In the genomic region with DNA sequence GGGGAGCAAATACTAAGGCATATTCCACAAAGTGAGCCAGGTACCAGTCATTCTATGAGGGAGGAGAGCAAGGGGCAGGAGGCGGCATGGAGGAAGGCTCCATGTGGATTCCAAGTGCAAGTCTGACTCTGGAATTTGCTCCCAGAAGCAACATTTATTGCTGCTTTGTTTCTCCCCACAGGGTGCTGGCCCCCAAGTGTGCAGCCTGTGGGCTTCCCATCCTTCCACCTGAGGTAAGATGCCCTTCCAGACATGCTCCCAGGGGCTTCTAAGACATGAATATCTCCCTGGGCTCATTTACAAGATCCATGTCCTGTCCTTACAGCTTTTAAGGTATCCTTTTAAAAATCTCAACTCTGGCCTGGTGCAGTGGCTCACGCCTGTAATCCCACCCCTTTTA, we compare ENCODE assay signal across 24 cellular contexts. TPM values are rescaled to one million over a fixed set of nuclear protein-coding genes. Genes with fewer than 3 reads are reported as not detected.
DNase-seq lines count a peak whose midpoint lies in the region; ATAC-seq and TF ChIP-seq lines count a peak whose summit lies in the region.
"Had no signal": no experiment of that assay in that cellular context is flagged by ENCODE, and none has a peak within 500 bp of the region (broad histone marks: within the 10 kb centered on the region; RNA-seq: fewer than 3 reads in every experiment).

No MANE protein-coding gene starts in this region.

- no peak overlapping the region for H2BK20ac ChIP-seq in H9 (ENCODE audit: low read depth, low read length, poor library complexity, severe bottlenecking)

- H2BK120ac ChIP-seq in H9 (ENCODE audit: low read depth, low read length, poor library complexity, severe bottlenecking) = no peak overlapping the region
- no peak overlapping the region for H2BK120ac ChIP-seq in mesendoderm (ENCODE audit: low read depth, low read length)

- no peak overlapping the region for H4K8ac ChIP-seq in H9 (replicated peaks; ENCODE audit: insufficient read length, low read depth, low read length)
- H4K8ac ChIP-seq in mesendoderm (ENCODE audit: low read depth, low read length) = no peak overlapping the region

- H2AK5ac ChIP-seq in H9 (ENCODE audit: insufficient read length, low read length) (no peak overlapping the region), mesendoderm (ENCODE audit: low read length) (peak overlapping the region; percentile 88)

- intact Hi-C loops in activated CD4-positive, alpha-beta T cell treated with anti-CD3 and anti-CD28 coated beads, Interleukin-2, amount 10 ng/mL, durations not matched to agents 24 days and 14 days (cut with micrococcal nuclease) = no loop called here

- H2BK15ac ChIP-seq in H9 (ENCODE audit: low read depth, low read length) (no peak overlapping the region), mesendoderm (replicated peaks; ENCODE audit: low read depth) (no peak overlapping the region)

- no peak overlapping the region for H2AFZ ChIP-seq in H9 (ENCODE audit: low read length)

- H4K91ac ChIP-seq in H9 (ENCODE audit: insufficient read length, low read depth, low read length) = no peak overlapping the region

- no peak overlapping the region for H3K4ac ChIP-seq in H9 (ENCODE audit: low read depth, low read length)
- H3K4ac ChIP-seq in mesendoderm (ENCODE audit: low read depth, low read length) = no peak overlapping the region

- no peaks in the 10 kb centered on the region for H4K20me1 ChIP-seq in H9 (ENCODE audit: control insufficient read depth, insufficient read depth, insufficient read length)
- H4K20me1 ChIP-seq: BLaER1 had no signal

- H3K27ac Mint-ChIP-seq in activated CD4-positive, alpha-beta T cell treated with anti-CD3 and anti-CD28 coated beads, Interleukin-2, amount 10 ng/mL, durations not matched to agents 24 days and 14 days = peak overlapping the region; percentile 48
- H3K27ac Mint-ChIP-seq in H9 = peak overlapping the region; percentile 59 to 82 (median 65); a peak in 5 of 7 replicates
- H3K27ac Mint-ChIP-seq in activated naive CD8-positive, alpha-beta T cell treated with anti-CD3 and anti-CD28 coated beads, Interleukin-2, amount 50 U/mL, for 24 hours = peak overlapping the region; percentile 44
- H3K27ac Mint-ChIP-seq: CD4-positive, alpha-beta T cell; IgD-negative memory B cell had no signal

- H3K4me3 Mint-ChIP-seq in activated CD4-positive, alpha-beta T cell treated with anti-CD3 and anti-CD28 coated beads, Interleukin-2, amount 10 ng/mL, durations not matched to agents 24 days and 14 days = no peak overlapping the region
- no peak overlapping the region for H3K4me3 Mint-ChIP-seq in H9
- H3K4me3 Mint-ChIP-seq in activated naive CD8-positive, alpha-beta T cell treated with anti-CD3 and anti-CD28 coated beads, Interleukin-2, amount 50 U/mL, for 24 hours = no peak overlapping the region
- H3K4me3 Mint-ChIP-seq: CD4-positive, alpha-beta T cell had no signal

- no peak overlapping the region for H3T11ph ChIP-seq in H9 (ENCODE audit: low read length)

- H3K36me3 Mint-ChIP-seq in activated CD4-positive, alpha-beta T cell treated with anti-CD3 and anti-CD28 coated beads, Interleukin-2, amount 10 ng/mL, durations not matched to agents 24 days and 14 days (ENCODE audit: low read depth) = peaks cover 54% of the 10 kb centered on the region
- H3K36me3 Mint-ChIP-seq in H9 (ENCODE audit: insufficient read depth in 1 of 3, low read depth in 3 of 3) = peaks cover 23 to 71% (median 67%) of the 10 kb centered on the region in 3 experiments; a peak in 6 of 7 replicates
- H3K36me3 Mint-ChIP-seq in activated naive CD8-positive, alpha-beta T cell treated with anti-CD3 and anti-CD28 coated beads, Interleukin-2, amount 50 U/mL, for 24 hours (ENCODE audit: low read depth) = peaks cover 34% of the 10 kb centered on the region

- H3K27ac ChIP-seq in H9 (ENCODE audit: insufficient read length, low read depth, low read length) (no peak overlapping the region), mesendoderm (ENCODE audit: low read depth, low read length) (peak overlapping the region; percentile 78)
- H3K27ac ChIP-seq: 22Rv1, BLaER1, SJSA1 had no signal

- no peaks in the 10 kb centered on the region for H3K79me1 ChIP-seq in H9 (ENCODE audit: insufficient read depth, low read depth, low read length, poor library complexity, severe bottlenecking)
- no peaks in the 10 kb centered on the region for H3K79me1 ChIP-seq in mesendoderm (ENCODE audit: low read length)

- H3K36me3 ChIP-seq in mesendoderm (ENCODE audit: control insufficient read depth, insufficient read depth, low read length) = no peaks in the 10 kb centered on the region

- H3K14ac ChIP-seq in H9 (ENCODE audit: insufficient read depth, low read length) = no peak overlapping the region

- TF ChIP-seq CTCF in H9 (conservative IDR thresholded peaks at IDR 0.05) = no peak

- H2BK12ac ChIP-seq in H9 (ENCODE audit: insufficient read length, low read depth, low read length) = no peak overlapping the region

- H3K18ac ChIP-seq in H9 (ENCODE audit: insufficient read length, low read depth, low read length) (no peak overlapping the region), mesendoderm (ENCODE audit: low read length) (peak overlapping the region; percentile 28)

- no peak for DNase-seq in activated CD4-positive, alpha-beta T cell treated with anti-CD3 and anti-CD28 coated beads, Interleukin-2, amount 10 ng/mL, durations not matched to agents 24 days and 14 days
- DNase-seq in activated CD4-positive, alpha-beta T cell treated with anti-CD3 and anti-CD28 coated beads, Interleukin-2, amount 50 U/mL, for 4 hours = no peak
- DNase-seq in H9 = peak; percentile 70
- no peak for DNase-seq in activated naive CD8-positive, alpha-beta T cell treated with anti-CD3 and anti-CD28 coated beads, Interleukin-2, amount 50 U/mL, for 24 hours
- DNase-seq in mesendoderm = peak; percentile 89
- DNase-seq in NCI-H1436 (lab: John Stamatoyannopoulos, UW) = no peak
- no peak for DNase-seq in glomerular visceral epithelial cell (ENCODE audit: extremely low spot score)
- DNase-seq: ACHN; Caco-2; CD4-positive, alpha-beta T cell; DMS 273 treated with DMSO at 0.1 percent for 48 hours; DMS79 treated with DMSO at 0.1 percent for 48 hours; MV-4-11; NCI-H187; NCI-H446 treated with DMSO at 0.1 percent for 48 hours; NCI-H526 treated with DMSO at 0.1 percent for 48 hours; OCI-M1 had no signal

- H3K4me1 Mint-ChIP-seq in activated CD4-positive, alpha-beta T cell treated with anti-CD3 and anti-CD28 coated beads, Interleukin-2, amount 10 ng/mL, durations not matched to agents 24 days and 14 days = peaks cover 26% of the 10 kb centered on the region
- peaks cover 34 to 42% of the 10 kb centered on the region in 2 experiments for H3K4me1 Mint-ChIP-seq in H9
- H3K4me1 Mint-ChIP-seq in activated naive CD8-positive, alpha-beta T cell treated with anti-CD3 and anti-CD28 coated beads, Interleukin-2, amount 50 U/mL, for 24 hours = peaks cover 28% of the 10 kb centered on the region

- no CpG with 5 or more reads among the region's 2 CpGs for WGBS in H9 (ENCODE audit: extremely low coverage, insufficient read length, low lambda C conversion rate)
- no CpG with 5 or more reads among the region's 2 CpGs for WGBS in mesendoderm (ENCODE audit: extremely low coverage, insufficient coverage, low lambda C conversion rate)

- H3K4me2 ChIP-seq in H9 (ENCODE audit: insufficient read depth, insufficient read length, low read length) (no peak overlapping the region), mesendoderm (ENCODE audit: low read length) (no peak overlapping the region)
- H3K4me2 ChIP-seq: BLaER1 had no signal

- H3K4me1 ChIP-seq in H9 (ENCODE audit: insufficient read depth, low read length) (peaks cover 10% of the 10 kb centered on the region), mesendoderm (ENCODE audit: control insufficient read depth, low read depth, low read length) (peaks cover 6% of the 10 kb centered on the region)

- H3K23ac ChIP-seq in H9 (ENCODE audit: insufficient read length, low read depth, low read length) (no peak overlapping the region), mesendoderm (ENCODE audit: low read length) (peak overlapping the region; percentile 83)

- H3K27me3 Mint-ChIP-seq in activated CD4-positive, alpha-beta T cell treated with anti-CD3 and anti-CD28 coated beads, Interleukin-2, amount 10 ng/mL, durations not matched to agents 24 days and 14 days = no peaks in the 10 kb centered on the region
- no peaks in the 10 kb centered on the region for H3K27me3 Mint-ChIP-seq in H9 (ENCODE audit: low read depth)
- H3K27me3 Mint-ChIP-seq in activated naive CD8-positive, alpha-beta T cell treated with anti-CD3 and anti-CD28 coated beads, Interleukin-2, amount 50 U/mL, for 24 hours = no peaks in the 10 kb centered on the region
- H3K27me3 Mint-ChIP-seq: CD4-positive, alpha-beta T cell; IgD-negative memory B cell had no signal

- no peaks in the 10 kb centered on the region for H3K23me2 ChIP-seq in H9 (ENCODE audit: insufficient read length, low read depth, low read length, poor library complexity, severe bottlenecking)

- H3K9ac ChIP-seq in H9 (ENCODE audit: extremely low read depth, insufficient read length, low read length) (no peak overlapping the region), mesendoderm (ENCODE audit: low read length) (peak overlapping the region; percentile 9)
- H3K9ac ChIP-seq: BLaER1 had no signal

- no peak overlapping the region for H3K4me3 ChIP-seq in mesendoderm (ENCODE audit: low read length)
- H3K4me3 ChIP-seq: BLaER1, SJSA1 had no signal

- H3K56ac ChIP-seq in H9 (ENCODE audit: insufficient read length, low read depth, low read length) = no peak overlapping the region
- peak overlapping the region; percentile 79 for H3K56ac ChIP-seq in mesendoderm (ENCODE audit: low read length)

- H2BK5ac ChIP-seq in H9 (ENCODE audit: insufficient read length, low read length) (no peak overlapping the region), mesendoderm (ENCODE audit: low read length) (peak overlapping the region; percentile 84)

- no peaks in the 10 kb centered on the region for H3K9me3 Mint-ChIP-seq in activated CD4-positive, alpha-beta T cell treated with anti-CD3 and anti-CD28 coated beads, Interleukin-2, amount 10 ng/mL, durations not matched to agents 24 days and 14 days
- H3K9me3 Mint-ChIP-seq in H9 = no peaks in the 10 kb centered on the region
- H3K9me3 Mint-ChIP-seq in activated naive CD8-positive, alpha-beta T cell treated with anti-CD3 and anti-CD28 coated beads, Interleukin-2, amount 50 U/mL, for 24 hours = no peaks in the 10 kb centered on the region
- H3K9me3 Mint-ChIP-seq: CD4-positive, alpha-beta T cell; IgD-negative memory B cell had no signal

- H3K9me3 ChIP-seq in H9 (ENCODE audit: control insufficient read depth, low read depth, low read length) = no peaks in the 10 kb centered on the region
- H3K9me3 ChIP-seq: BLaER1, Caco-2, SJSA1 had no signal

- no peak overlapping the region for H4K5ac ChIP-seq in H9 (ENCODE audit: insufficient read length, low read depth, low read length)
- H4K5ac ChIP-seq in mesendoderm (ENCODE audit: low read length) = no peak overlapping the region

- ATAC-seq in activated naive CD8-positive, alpha-beta T cell treated with anti-CD3 and anti-CD28 coated beads, Interleukin-2, amount 50 U/mL, for 24 hours = no peak
- no peak for ATAC-seq in GM21423 (IDR thresholded peaks at IDR 0.05; ENCODE audit: unreplicated experiment)
- ATAC-seq: HCT116, Right ventricle myocardium inferior had no signal

- no peaks in the 10 kb centered on the region for H3K27me3 ChIP-seq in H9 (ENCODE audit: insufficient read depth, low read length)
- no peaks in the 10 kb centered on the region for H3K27me3 ChIP-seq in mesendoderm (ENCODE audit: insufficient read depth, low read length, poor library complexity)
- H3K27me3 ChIP-seq: BLaER1, SJSA1 had no signal

- H3K79me2 ChIP-seq in H9 (ENCODE audit: insufficient read depth, low read length) (no peaks in the 10 kb centered on the region), mesendoderm (ENCODE audit: control insufficient read depth, insufficient read depth, low read length) (no peaks in the 10 kb centered on the region)

RNA-seq across cellular contexts. Expression of gene SACM1L, which starts 15.9 kb away (rescaled TPM):
- 88.0 and 91.7 TPM in 2 replicates for total RNA-seq in activated CD4-positive, alpha-beta T cell treated with anti-CD3 and anti-CD28 coated beads, Interleukin-2, amount 10 ng/mL, durations not matched to agents 24 days and 14 days
- total RNA-seq in H9 (2021) = 52.8 and 54.7 TPM in 2 replicates
- 32.1 TPM for polyA plus RNA-seq in mesendoderm (2013, experiment 1 of 2)
- polyA plus RNA-seq in mesendoderm (2013, experiment 2 of 2) = 32.5 TPM

Comparison
In these comparisons a context has a peak if more than half of its experiments do, and no peak if none do; other contexts are left out.
1. DNase-seq: peak in H9 (single experiment) and mesendoderm (single experiment); none in activated CD4-positive, alpha-beta T cell treated with anti-CD3 and anti-CD28 coated beads, Interleukin-2, amount 10 ng/mL, durations not matched to agents 24 days and 14 days (single experiment), activated CD4-positive, alpha-beta T cell treated with anti-CD3 and anti-CD28 coated beads, Interleukin-2, amount 50 U/mL, for 4 hours (0 of 2), activated naive CD8-positive, alpha-beta T cell treated with anti-CD3 and anti-CD28 coated beads, Interleukin-2, amount 50 U/mL, for 24 hours (single experiment), NCI-H1436 (single experiment) and glomerular visceral epithelial cell (single experiment).
2. Peak in every context shown above with its lines, with median percentiles within 50 percentile points of each other: H3K27ac Mint-ChIP-seq.